Comparison of ENCODE assay signal across 13 cellular contexts in the genomic region with DNA sequence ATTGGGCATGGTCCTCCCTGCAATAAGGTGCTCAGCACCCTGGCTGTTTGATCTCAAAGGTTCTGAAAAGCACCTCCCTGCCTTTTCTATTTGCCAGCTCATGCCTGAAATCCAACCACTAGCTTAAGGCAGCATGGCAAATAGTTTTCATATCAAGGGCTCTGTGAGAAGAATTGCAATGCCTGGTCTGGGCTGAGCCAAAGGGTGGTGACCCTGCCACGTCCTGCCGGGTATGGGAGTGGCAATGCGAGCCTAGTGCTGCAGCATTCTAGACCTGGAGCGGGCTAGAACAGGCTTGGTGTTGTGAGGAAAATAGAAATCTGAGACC. TPM values are rescaled to one million over a fixed set of nuclear protein-coding genes. Genes with fewer than 3 reads are reported as not detected.
DNase-seq lines count a peak whose midpoint lies in the region; ATAC-seq lines count a peak whose summit lies in the region.
"Had no signal": no experiment of that assay in that cellular context is flagged by ENCODE, and none has a peak within 500 bp of the region (broad histone marks: within the 10 kb centered on the region; RNA-seq: fewer than 3 reads in every experiment).

No MANE protein-coding gene starts in this region.

- H3K4me3 Mint-ChIP-seq in activated CD8-positive, alpha-beta T cell treated with anti-CD3 and anti-CD28 coated beads, Interleukin-2, amount 10 ng/mL, durations not matched to agents 7 days and 5 days = peak overlapping the region; percentile 51
- H3K4me3 Mint-ChIP-seq in activated T-cell treated with anti-CD3 and anti-CD28 coated beads, Interleukin-2, amount 50 U/mL, for 72 hours = no peak overlapping the region
- H3K4me3 Mint-ChIP-seq: activated CD4-positive, alpha-beta memory T cell treated with anti-CD3 and anti-CD28 coated beads for 36 hours had no signal

- H3K4me1 ChIP-seq in right cardiac atrium (ENCODE audit: control insufficient read depth, insufficient read depth, low read length) (no peaks in the 10 kb centered on the region), rectal smooth muscle tissue (ENCODE audit: control insufficient read depth, insufficient read depth, low read length) (peaks cover 29% of the 10 kb centered on the region)

- H3K9me3 Mint-ChIP-seq in activated CD8-positive, alpha-beta T cell treated with anti-CD3 and anti-CD28 coated beads, Interleukin-2, amount 10 ng/mL, durations not matched to agents 7 days and 5 days (ENCODE audit: insufficient read depth) = no peaks in the 10 kb centered on the region
- H3K9me3 Mint-ChIP-seq in activated T-cell treated with anti-CD3 and anti-CD28 coated beads, Interleukin-2, amount 50 U/mL, for 72 hours = no peaks in the 10 kb centered on the region
- H3K9me3 Mint-ChIP-seq: activated CD4-positive, alpha-beta memory T cell treated with anti-CD3 and anti-CD28 coated beads for 36 hours had no signal

- H3K9me3 ChIP-seq in right cardiac atrium (ENCODE audit: control insufficient read depth, low read length) = no peaks in the 10 kb centered on the region

- 61% methylated on average over 4 of the region's 4 CpGs for WGBS in right cardiac atrium

- peak overlapping the region; percentile 84 for H3K27ac Mint-ChIP-seq in activated CD8-positive, alpha-beta T cell treated with anti-CD3 and anti-CD28 coated beads, Interleukin-2, amount 10 ng/mL, durations not matched to agents 7 days and 5 days
- H3K27ac Mint-ChIP-seq in activated T-cell treated with anti-CD3 and anti-CD28 coated beads, Interleukin-2, amount 50 U/mL, for 72 hours = no peak overlapping the region
- H3K27ac Mint-ChIP-seq: activated CD4-positive, alpha-beta memory T cell treated with anti-CD3 and anti-CD28 coated beads for 36 hours had no signal

- H3K27me3 Mint-ChIP-seq in activated CD8-positive, alpha-beta T cell treated with anti-CD3 and anti-CD28 coated beads, Interleukin-2, amount 10 ng/mL, durations not matched to agents 7 days and 5 days (ENCODE audit: low read depth) = peaks cover 20% of the 10 kb centered on the region
- H3K27me3 Mint-ChIP-seq in activated T-cell treated with anti-CD3 and anti-CD28 coated beads, Interleukin-2, amount 50 U/mL, for 72 hours (ENCODE audit: low read depth) = peaks cover 15% of the 10 kb centered on the region

- no peak overlapping the region for H3K4me3 ChIP-seq in right cardiac atrium (ENCODE audit: low read length)
- no peak overlapping the region for H3K4me3 ChIP-seq in rectal smooth muscle tissue (ENCODE audit: low read length)

- no peak overlapping the region for H3K27ac ChIP-seq in right cardiac atrium (ENCODE audit: low read length)
- H3K27ac ChIP-seq in rectal smooth muscle tissue (ENCODE audit: low read depth, low read length) = peak overlapping the region; percentile 67

- H3K4me1 Mint-ChIP-seq in activated CD8-positive, alpha-beta T cell treated with anti-CD3 and anti-CD28 coated beads, Interleukin-2, amount 10 ng/mL, durations not matched to agents 7 days and 5 days (ENCODE audit: low read depth) = peaks cover 36% of the 10 kb centered on the region
- peaks cover 28% of the 10 kb centered on the region for H3K4me1 Mint-ChIP-seq in activated T-cell treated with anti-CD3 and anti-CD28 coated beads, Interleukin-2, amount 50 U/mL, for 72 hours (ENCODE audit: low read depth)

- no peak overlapping the region for H3K9ac ChIP-seq in rectal smooth muscle tissue (ENCODE audit: low read length)

- CTCF ChIA-PET in activated CD8-positive, alpha-beta T cell treated with anti-CD3 and anti-CD28 coated beads, Interleukin-2, amount 10 ng/mL, durations not matched to agents 7 days and 5 days (lab: Charles Lee) = interaction anchor here (1.4 to 1.9 kb wide), 2 partner anchors 10 kb away, joined by 3 to 4 read pairs; no protein-coding TSS in a partner anchor

- POLR2A ChIA-PET in activated CD8-positive, alpha-beta T cell treated with anti-CD3 and anti-CD28 coated beads, Interleukin-2, amount 10 ng/mL, durations not matched to agents 7 days and 5 days (lab: Charles Lee) = no interaction called here

- H3K36me3 Mint-ChIP-seq in activated CD8-positive, alpha-beta T cell treated with anti-CD3 and anti-CD28 coated beads, Interleukin-2, amount 10 ng/mL, durations not matched to agents 7 days and 5 days (ENCODE audit: low read depth) = no peaks in the 10 kb centered on the region
- no peaks in the 10 kb centered on the region for H3K36me3 Mint-ChIP-seq in activated T-cell treated with anti-CD3 and anti-CD28 coated beads, Interleukin-2, amount 50 U/mL, for 72 hours (ENCODE audit: insufficient read depth in 2 of 2)
- H3K36me3 Mint-ChIP-seq: activated CD4-positive, alpha-beta memory T cell treated with anti-CD3 and anti-CD28 coated beads for 36 hours had no signal

- DNase-seq in DMS53 (lab: John Stamatoyannopoulos, UW) = peak; percentile 86
- DNase-seq in activated CD8-positive, alpha-beta T cell treated with anti-CD3 and anti-CD28 coated beads, Interleukin-2, amount 10 ng/mL, durations not matched to agents 7 days and 5 days = no peak
- DNase-seq in right cardiac atrium = peak in 2 of 3 donors; percentile 69 to 72
- no peak for DNase-seq in germinal center (ENCODE audit: low spot score)
- DNase-seq in RKO (ENCODE audit: low spot score) = no peak
- no peak for DNase-seq in activated T-cell treated with anti-CD3 and anti-CD28 coated beads, Interleukin-2, amount 50 U/mL, for 72 hours
- DNase-seq: activated CD4-positive, alpha-beta memory T cell treated with anti-CD3 and anti-CD28 coated beads for 36 hours; DMS79; NCI-H1092; SIG-M5 had no signal

- intact Hi-C loops in right cardiac atrium (cut with DNase I) = no loop called here

- H3K27me3 ChIP-seq in right cardiac atrium (ENCODE audit: control insufficient read depth, insufficient read depth) (no peaks in the 10 kb centered on the region), rectal smooth muscle tissue (ENCODE audit: control insufficient read depth, insufficient read depth, low read length) (no peaks in the 10 kb centered on the region)

- H3K36me3 ChIP-seq in rectal smooth muscle tissue (ENCODE audit: control insufficient read depth, insufficient read depth, low read length) = no peaks in the 10 kb centered on the region

- no peak for ATAC-seq in activated CD8-positive, alpha-beta T cell treated with anti-CD3 and anti-CD28 coated beads, Interleukin-2, amount 10 ng/mL, durations not matched to agents 7 days and 5 days
- ATAC-seq in right cardiac atrium (peak; percentile 40 to 48), GM21526 (IDR thresholded peaks at IDR 0.05; ENCODE audit: low FRiP score, unreplicated experiment) (no peak)
- no peak for ATAC-seq in activated T-cell treated with anti-CD3 and anti-CD28 coated beads, Interleukin-2, amount 50 U/mL, for 72 hours (replicated peaks in 1 of 2)

RNA-seq across cellular contexts. Expression of gene SCNN1A, which starts 2.3 kb away (rescaled TPM):
- 1 to 10 TPM in 1 of 2 experiments, under 1 TPM in 1; 0.47 to 1.5 TPM for total RNA-seq in activated CD8-positive, alpha-beta T cell treated with anti-CD3 and anti-CD28 coated beads, Interleukin-2, amount 10 ng/mL, durations not matched to agents 7 days and 5 days
- under 1 TPM; 0.08 to 0.80 (median 0.50) TPM for total RNA-seq in right cardiac atrium
- 0.23 TPM for polyA plus RNA-seq in right cardiac atrium
- total RNA-seq in activated T-cell treated with anti-CD3 and anti-CD28 coated beads, Interleukin-2, amount 50 U/mL, for 72 hours = under 1 TPM; 0.29 to 0.67 TPM
- total RNA-seq: cerebellum had no signal

RNA-seq across cellular contexts. Expression of gene LTBR, which starts 6.3 kb away (rescaled TPM):
- under 1 TPM in 1 of 2 experiments, not detected in 1; 0.34 TPM for total RNA-seq in activated CD8-positive, alpha-beta T cell treated with anti-CD3 and anti-CD28 coated beads, Interleukin-2, amount 10 ng/mL, durations not matched to agents 7 days and 5 days
- total RNA-seq in right cardiac atrium = 10 to 100 TPM; 37.6 to 54.2 (median 40.3) TPM
- 30.8 TPM for polyA plus RNA-seq in right cardiac atrium
- total RNA-seq in activated T-cell treated with anti-CD3 and anti-CD28 coated beads, Interleukin-2, amount 50 U/mL, for 72 hours = 1 to 10 TPM; 1.3 to 1.9 TPM

RNA-seq across cellular contexts. Expression of gene TNFRSF1A, which starts 35.8 kb away (rescaled TPM):
- total RNA-seq in activated CD8-positive, alpha-beta T cell treated with anti-CD3 and anti-CD28 coated beads, Interleukin-2, amount 10 ng/mL, durations not matched to agents 7 days and 5 days = 10 to 100 TPM; 58.8 to 63.4 TPM
- 100 to 1,000 TPM in 1 of 4 donors, 10 to 100 TPM in 3; 65.6 to 103 (median 75.9) TPM for total RNA-seq in right cardiac atrium
- 41.3 TPM for polyA plus RNA-seq in right cardiac atrium
- 10 to 100 TPM; 48.4 to 52.1 TPM for total RNA-seq in activated T-cell treated with anti-CD3 and anti-CD28 coated beads, Interleukin-2, amount 50 U/mL, for 72 hours

Comparison
In these comparisons a context has a peak if more than half of its experiments do, and no peak if none do; other contexts are left out.
1. DNase-seq: peak in DMS53 (single experiment) and right cardiac atrium (2 of 3); none in activated CD8-positive, alpha-beta T cell treated with anti-CD3 and anti-CD28 coated beads, Interleukin-2, amount 10 ng/mL, durations not matched to agents 7 days and 5 days (single experiment), germinal center (single experiment), RKO (single experiment) and activated T-cell treated with anti-CD3 and anti-CD28 coated beads, Interleukin-2, amount 50 U/mL, for 72 hours (0 of 2).
2. ATAC-seq: peak in right cardiac atrium (2 of 2); none in activated CD8-positive, alpha-beta T cell treated with anti-CD3 and anti-CD28 coated beads, Interleukin-2, amount 10 ng/mL, durations not matched to agents 7 days and 5 days (single experiment), GM21526 (single experiment) and activated T-cell treated with anti-CD3 and anti-CD28 coated beads, Interleukin-2, amount 50 U/mL, for 72 hours (0 of 2).
3. RNA of gene LTBR, which starts 6.3 kb away (total RNA-seq): 37.6 to 54.2 TPM in right cardiac atrium; 1.3 to 1.9 TPM in activated T-cell treated with anti-CD3 and anti-CD28 coated beads, Interleukin-2, amount 50 U/mL, for 72 hours and 0.34 TPM in activated CD8-positive, alpha-beta T cell treated with anti-CD3 and anti-CD28 coated beads, Interleukin-2, amount 10 ng/mL, durations not matched to agents 7 days and 5 days; every median in the first group is over 10 times any median in the second.